Comparison of ENCODE assay signal across 1 cellular context in the genomic region with DNA sequence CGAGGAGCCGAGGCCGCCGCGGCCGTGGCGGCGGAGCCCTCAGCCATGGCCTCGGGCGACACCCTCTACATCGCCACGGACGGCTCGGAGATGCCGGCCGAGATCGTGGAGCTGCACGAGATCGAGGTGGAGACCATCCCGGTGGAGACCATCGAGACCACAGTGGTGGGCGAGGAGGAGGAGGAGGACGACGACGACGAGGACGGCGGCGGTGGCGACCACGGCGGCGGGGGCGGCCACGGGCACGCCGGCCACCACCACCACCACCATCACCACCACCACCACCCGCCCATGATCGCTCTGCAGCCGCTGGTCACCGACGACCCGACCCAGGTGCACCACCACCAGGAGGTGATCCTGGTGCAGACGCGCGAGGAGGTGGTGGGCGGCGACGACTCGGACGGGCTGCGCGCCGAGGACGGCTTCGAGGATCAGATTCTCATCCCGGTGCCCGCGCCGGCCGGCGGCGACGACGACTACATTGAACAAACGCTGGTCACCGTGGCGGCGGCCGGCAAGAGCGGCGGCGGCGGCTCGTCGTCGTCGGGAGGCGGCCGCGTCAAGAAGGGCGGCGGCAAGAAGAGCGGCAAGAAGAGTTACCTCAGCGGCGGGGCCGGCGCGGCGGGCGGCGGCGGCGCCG.
A peak's percentile ranks its signal among the peaks of the same experiment; 100 is the strongest.
TF ChIP-seq lines count a peak whose summit lies in the region.

No MANE protein-coding gene starts in this region.

TF ChIP-seq in IMR-90, 13 proteins besides CTCF, POLR2A, EP300 and RAD21:
- TF ChIP-seq, protein P1, sequence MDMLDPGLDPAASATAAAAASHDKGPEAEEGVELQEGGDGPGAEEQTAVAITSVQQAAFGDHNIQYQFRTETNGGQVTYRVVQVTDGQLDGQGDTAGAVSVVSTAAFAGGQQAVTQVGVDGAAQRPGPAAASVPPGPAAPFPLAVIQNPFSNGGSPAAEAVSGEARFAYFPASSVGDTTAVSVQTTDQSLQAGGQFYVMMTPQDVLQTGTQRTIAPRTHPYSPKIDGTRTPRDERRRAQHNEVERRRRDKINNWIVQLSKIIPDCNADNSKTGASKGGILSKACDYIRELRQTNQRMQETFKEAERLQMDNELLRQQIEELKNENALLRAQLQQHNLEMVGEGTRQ (IDR thresholded peaks at IDR 0.05; ENCODE audit: low read depth, low read length), result no peak
- TF ChIP-seq NFE2L2 (IDR thresholded peaks at IDR 0.05; ENCODE audit: low read depth, low read length) (no peak), RFX5 (IDR thresholded peaks at IDR 0.05; ENCODE audit: low read depth, low read length) (no peak), CEBPB (IDR thresholded peaks at IDR 0.05; ENCODE audit: low read depth, low read length) (no peak), CHD1 (IDR thresholded peaks at IDR 0.05; ENCODE audit: low read depth, low read length) (peak; percentile 81; the same call in 1 of the 2 replicates), RCOR1 (IDR thresholded peaks at IDR 0.05; ENCODE audit: insufficient replicate concordance, low read length) (no peak)
TF ChIP-seq in IMR-90: peak in this region for 1.
